In genomic region chr3:187963677-187964385, GRCh38 we compare ENCODE assay signal across 12 cellular contexts.
A peak's percentile ranks its signal among the peaks of the same experiment; 100 is the strongest.
DNase-seq lines count a peak whose midpoint lies in the region; ATAC-seq and TF ChIP-seq lines count a peak whose summit lies in the region.
"Had no signal": no experiment of that assay in that cellular context is flagged by ENCODE, and none has a peak within 500 bp of the region (broad histone marks: within the 10 kb centered on the region; RNA-seq: fewer than 3 reads in every experiment).

No MANE protein-coding gene starts in this region.

- no peaks in the 10 kb centered on the region for H3K79me2 ChIP-seq in DND-41 (ENCODE audit: insufficient read depth, low read length)
- no peaks in the 10 kb centered on the region for H3K79me2 ChIP-seq in osteoblast (ENCODE audit: insufficient read depth, low read length)

- H3K27ac ChIP-seq in DND-41 (ENCODE audit: low read length) (peak overlapping the region; percentile 67), osteoblast (ENCODE audit: low read depth, low read length) (no peak overlapping the region)
- H3K27ac ChIP-seq in naive thymus-derived CD4-positive, alpha-beta T cell (ENCODE audit: low read depth, low read length), result no peak overlapping the region
- H3K27ac ChIP-seq: prostate gland had no signal

- peak; percentile 68 for ATAC-seq in DND-41 (ENCODE audit: insufficient read depth, low read depth)
- no peak for ATAC-seq in central memory CD8-positive, alpha-beta T cell (replicated peaks; ENCODE audit: extremely low read depth, poor library complexity, severe bottlenecking)
- peak; percentile 61 for ATAC-seq in naive thymus-derived CD4-positive, alpha-beta T cell
- ATAC-seq in HG02759 (IDR thresholded peaks at IDR 0.05; ENCODE audit: unreplicated experiment), result no peak

- peaks cover 4% of the 10 kb centered on the region for H3K36me3 Mint-ChIP-seq in central memory CD8-positive, alpha-beta T cell (ENCODE audit: insufficient read depth)
- no peaks in the 10 kb centered on the region for H3K36me3 Mint-ChIP-seq in naive thymus-derived CD4-positive, alpha-beta T cell
- H3K36me3 Mint-ChIP-seq: memory B cell had no signal

- H4K20me1 ChIP-seq in DND-41 (ENCODE audit: insufficient read depth, low read length) (no peaks in the 10 kb centered on the region), osteoblast (ENCODE audit: insufficient read depth, low read length) (no peaks in the 10 kb centered on the region)

- TF ChIP-seq CTCF in DND-41 (IDR thresholded peaks at IDR 0.05; ENCODE audit: borderline replicate concordance, extremely low read depth, low read length, poor library complexity, severe bottlenecking), result no peak
- TF ChIP-seq CTCF in osteoblast (IDR thresholded peaks at IDR 0.05; ENCODE audit: extremely low read depth, low read depth, low read length), result no peak

- H3K9me3 ChIP-seq in DND-41 (ENCODE audit: insufficient read depth, low read length, severe bottlenecking), result no peaks in the 10 kb centered on the region
- no peaks in the 10 kb centered on the region for H3K9me3 ChIP-seq in naive thymus-derived CD4-positive, alpha-beta T cell (ENCODE audit: control insufficient read depth in 2 of 3, low read length in 3 of 3)
- no peaks in the 10 kb centered on the region for H3K9me3 ChIP-seq in osteoblast (ENCODE audit: low read depth, low read length)
- H3K9me3 ChIP-seq: prostate gland had no signal

- DNase-seq in DND-41 (peak; percentile 40), NCI-H1694 (lab: John Stamatoyannopoulos, UW) (peak; percentile 75), iPS-NIHi7 (ENCODE audit: extremely low spot score) (no peak), osteoblast (ENCODE audit: insufficient read length, low spot score, missing footprints) (no peak), NCI-H146 (lab: John Stamatoyannopoulos, UW) (no peak)
- DNase-seq in central memory CD8-positive, alpha-beta T cell (ENCODE audit: low spot score in 2 of 2), result no peak
- DNase-seq in naive thymus-derived CD4-positive, alpha-beta T cell, result no peak
- DNase-seq: activated effector memory CD4-positive, alpha-beta T cell treated with anti-CD3 and anti-CD28 coated beads, Interleukin-2, amount 50 U/mL, for 16 hours; NCI-H1105 treated with DMSO at 0.1 percent for 48 hours had no signal

- H2AFZ ChIP-seq in DND-41 (ENCODE audit: low read depth, low read length), result no peak overlapping the region
- H2AFZ ChIP-seq in osteoblast (ENCODE audit: low read length), result no peak overlapping the region

- CTCF ChIA-PET in naive thymus-derived CD4-positive, alpha-beta T cell (lab: Charles Lee), result no interaction called here

- H3K27me3 Mint-ChIP-seq in central memory CD8-positive, alpha-beta T cell, result no peaks in the 10 kb centered on the region
- peaks cover 0 to 5% (median 0%) of the 10 kb centered on the region in 5 donors for H3K27me3 Mint-ChIP-seq in naive thymus-derived CD4-positive, alpha-beta T cell

- H3K27me3 ChIP-seq in DND-41 (ENCODE audit: insufficient read depth, low read length, poor library complexity) (no peaks in the 10 kb centered on the region), osteoblast (ENCODE audit: insufficient read depth, low read length) (no peaks in the 10 kb centered on the region)
- no peaks in the 10 kb centered on the region for H3K27me3 ChIP-seq in naive thymus-derived CD4-positive, alpha-beta T cell (ENCODE audit: control insufficient read depth in 2 of 2, insufficient read depth in 2 of 2, low read length in 2 of 2)

- H3K9me3 Mint-ChIP-seq in central memory CD8-positive, alpha-beta T cell, result no peaks in the 10 kb centered on the region
- H3K9me3 Mint-ChIP-seq in naive thymus-derived CD4-positive, alpha-beta T cell, result no peaks in the 10 kb centered on the region
- H3K9me3 Mint-ChIP-seq: memory B cell had no signal

- intact Hi-C loops in naive thymus-derived CD4-positive, alpha-beta T cell (cut with micrococcal nuclease), result loop anchor here in 1 of 2 donors (1.0 to 5.0 kb wide), 2 partner anchors 11 to 47 kb away; no protein-coding TSS in a partner anchor

- H3K4me3 Mint-ChIP-seq in central memory CD8-positive, alpha-beta T cell, result no peak overlapping the region
- H3K4me3 Mint-ChIP-seq in naive thymus-derived CD4-positive, alpha-beta T cell, result no peak overlapping the region
- H3K4me3 Mint-ChIP-seq: memory B cell had no signal

- H3K4me1 Mint-ChIP-seq in central memory CD8-positive, alpha-beta T cell, result peaks cover 7% of the 10 kb centered on the region
- H3K4me1 Mint-ChIP-seq in naive thymus-derived CD4-positive, alpha-beta T cell, result peaks cover 2 to 11% (median 9%) of the 10 kb centered on the region in 7 donors

- peak overlapping the region; percentile 19 for H3K27ac Mint-ChIP-seq in central memory CD8-positive, alpha-beta T cell (ENCODE audit: low read depth)
- peak overlapping the region in 2 of 9 donors; percentile 16 to 44 for H3K27ac Mint-ChIP-seq in naive thymus-derived CD4-positive, alpha-beta T cell
- H3K27ac Mint-ChIP-seq: memory B cell had no signal

- 0 out of 2 replicates have a peak overlapping the region, but pooled peaks have one; percentile 5 for H3K9ac ChIP-seq in DND-41 (ENCODE audit: low read depth, low read length)

- no peaks in the 10 kb centered on the region for H3K36me3 ChIP-seq in DND-41 (ENCODE audit: insufficient read depth, low read length)
- no peaks in the 10 kb centered on the region for H3K36me3 ChIP-seq in naive thymus-derived CD4-positive, alpha-beta T cell (ENCODE audit: control insufficient read depth in 2 of 3, insufficient read depth in 3 of 3, low read length in 3 of 3)
- H3K36me3 ChIP-seq in osteoblast (ENCODE audit: insufficient read depth, low read length), result no peaks in the 10 kb centered on the region
- H3K36me3 ChIP-seq: prostate gland had no signal

- POLR2A ChIA-PET in naive thymus-derived CD4-positive, alpha-beta T cell (lab: Charles Lee), result interaction anchor here (0.7 to 1.2 kb wide), 2 partner anchors 9 to 10 kb away, joined by 3 read pairs; no protein-coding TSS in a partner anchor

- H3K4me3 ChIP-seq in DND-41 (ENCODE audit: low read depth in 1 of 2, low read length in 2 of 2) (no peak overlapping the region), osteoblast (ENCODE audit: insufficient read depth, low read length) (no peak overlapping the region)
- no peak overlapping the region for H3K4me3 ChIP-seq in naive thymus-derived CD4-positive, alpha-beta T cell (ENCODE audit: low read length)
- H3K4me3 ChIP-seq: prostate gland had no signal

- H3K4me2 ChIP-seq in DND-41 (ENCODE audit: insufficient read depth, low read length) (no peak overlapping the region), osteoblast (ENCODE audit: insufficient read depth, low read length) (no peak overlapping the region)

- H3K4me1 ChIP-seq in DND-41 (ENCODE audit: insufficient read depth, low read length) (peaks cover 56% of the 10 kb centered on the region), osteoblast (ENCODE audit: insufficient read depth, low read length) (peaks cover 21% of the 10 kb centered on the region)
- peaks cover 7 to 20% of the 10 kb centered on the region in 2 donors for H3K4me1 ChIP-seq in naive thymus-derived CD4-positive, alpha-beta T cell (ENCODE audit: control insufficient read depth in 2 of 2, insufficient read depth in 2 of 2, low read length in 2 of 2)
- H3K4me1 ChIP-seq: prostate gland had no signal

Comparison
In these comparisons a context has a peak if more than half of its experiments do, and no peak if none do; other contexts are left out.
1. ATAC-seq: peak in DND-41 (single experiment) and naive thymus-derived CD4-positive, alpha-beta T cell (single experiment); none in central memory CD8-positive, alpha-beta T cell (single experiment) and HG02759 (single experiment).
2. DNase-seq: peak in DND-41 (single experiment) and NCI-H1694 (single experiment); none in central memory CD8-positive, alpha-beta T cell (0 of 2), naive thymus-derived CD4-positive, alpha-beta T cell (0 of 9), iPS-NIHi7 (single experiment), osteoblast (single experiment) and NCI-H146 (single experiment).